In genomic region chr18:46712406-46712805, GRCh38 we compare ENCODE assay signal across 14 cellular contexts. TPM values are rescaled to one million over a fixed set of nuclear protein-coding genes. Genes with fewer than 3 reads are reported as not detected.
A peak's percentile ranks its signal among the peaks of the same experiment; 100 is the strongest.
DNase-seq lines count a peak whose midpoint lies in the region; ATAC-seq and TF ChIP-seq lines count a peak whose summit lies in the region.
"Had no signal": no experiment of that assay in that cellular context is flagged by ENCODE, and none has a peak within 500 bp of the region (broad histone marks: within the 10 kb centered on the region; RNA-seq: fewer than 3 reads in every experiment).

No MANE protein-coding gene starts in this region.

- H3K9ac ChIP-seq in skeletal muscle tissue (ENCODE audit: low read depth in 1 of 3, low read length in 3 of 3): peak overlapping the region; percentile 75 to 87 (median 87)

- CTCF ChIA-PET in Panc1 (lab: Charles Lee): no interaction called here

- in situ Hi-C loops in Panc1 (cut with HindIII; ENCODE audit: low pct_unique_long_range_greater_than_20kb, low sequenced_read_pairs): no loop called here

- peak; percentile 2 for DNase-seq in NCI-H446 treated with DMSO at 0.1 percent for 48 hours (lab: John Stamatoyannopoulos, UW)
- DNase-seq in NCI-H446 (lab: John Stamatoyannopoulos, UW): no peak
- DNase-seq in Panc1 (ENCODE audit: low read depth, low spot score): no peak
- no peak for DNase-seq in right atrium auricular region (ENCODE audit: low spot score)
- DNase-seq in activated CD4-positive, CD25-positive, alpha-beta regulatory T cell (lab: John Stamatoyannopoulos, UW): no peak
- no peak for DNase-seq in cerebellum (ENCODE audit: low spot score)
- no peak for DNase-seq in middle frontal gyrus (ENCODE audit: extremely low spot score, low spot score)
- DNase-seq: activated CD4-positive, alpha-beta T cell treated with anti-CD3 and anti-CD28 coated beads for 4 hours; DND-41; lower lobe of right lung; NCI-H524 treated with DMSO at 0.1 percent for 48 hours had no signal

- no peaks in the 10 kb centered on the region for H3K9me3 ChIP-seq in Panc1 (ENCODE audit: control insufficient read depth, insufficient read depth, low read depth, low read length)
- no peaks in the 10 kb centered on the region for H3K9me3 ChIP-seq in right atrium auricular region
- H3K9me3 ChIP-seq in skeletal muscle tissue (ENCODE audit: control insufficient read depth in 3 of 3, low read length in 3 of 3): no peaks in the 10 kb centered on the region
- H3K9me3 ChIP-seq: esophagus muscularis mucosa, lower lobe of right lung had no signal

- no peaks in the 10 kb centered on the region for H3K27me3 ChIP-seq in Panc1 (ENCODE audit: control insufficient read depth, insufficient read depth, low read length)
- H3K27me3 ChIP-seq in right atrium auricular region: no peaks in the 10 kb centered on the region
- no peaks in the 10 kb centered on the region for H3K27me3 ChIP-seq in skeletal muscle tissue (ENCODE audit: control insufficient read depth in 3 of 3, insufficient read depth in 3 of 3, low read length in 3 of 3)
- H3K27me3 ChIP-seq: esophagus muscularis mucosa had no signal

- H3K4me3 ChIP-seq in Panc1 (ENCODE audit: low read depth in 2 of 2, low read length in 2 of 2) (no peak overlapping the region), right atrium auricular region (no peak overlapping the region), skeletal muscle tissue (ENCODE audit: low read length in 3 of 3) (peak overlapping the region in 1 of 3 donors; percentile 31)
- H3K4me3 ChIP-seq: esophagus muscularis mucosa, lower lobe of right lung had no signal

- BruUV-seq in Panc1 (replicated peaks; lab: Mats Ljungman, UMichigan): no TSS peak

- no peak for TF ChIP-seq CTCF in Panc1 (IDR thresholded peaks at IDR 0.05)
- TF ChIP-seq CTCF in right atrium auricular region (IDR thresholded peaks at IDR 0.05): no peak

- ATAC-seq in Panc1: peak; percentile 69
- ATAC-seq: lower lobe of right lung had no signal

- intact Hi-C loops in Panc1 (cut with micrococcal nuclease; ENCODE audit: unreplicated experiment): no loop called here

- no peak overlapping the region for H3K27ac ChIP-seq in Panc1 (ENCODE audit: low read length)
- H3K27ac ChIP-seq in right atrium auricular region: peak overlapping the region; percentile 67 to 76
- peak overlapping the region; percentile 99 for H3K27ac ChIP-seq in skeletal muscle tissue (ENCODE audit: low read depth, low read length)
- H3K27ac ChIP-seq: esophagus muscularis mucosa, lower lobe of right lung had no signal

- H3K4me1 ChIP-seq in Panc1 (ENCODE audit: control insufficient read depth, insufficient read depth, low read length): no peaks in the 10 kb centered on the region
- H3K4me1 ChIP-seq in right atrium auricular region: peaks cover 0 to 25% of the 10 kb centered on the region in 2 donors
- peaks cover 26 to 55% (median 44%) of the 10 kb centered on the region in 3 donors for H3K4me1 ChIP-seq in skeletal muscle tissue (ENCODE audit: control insufficient read depth in 3 of 3, insufficient read depth in 3 of 3, low read length in 3 of 3)
- H3K4me1 ChIP-seq: lower lobe of right lung had no signal

- POLR2A ChIA-PET in Panc1 (lab: Charles Lee): no interaction called here

- H3K36me3 ChIP-seq in Panc1 (ENCODE audit: control insufficient read depth, insufficient read depth, low read length) (no peaks in the 10 kb centered on the region), right atrium auricular region (no peaks in the 10 kb centered on the region), skeletal muscle tissue (ENCODE audit: control insufficient read depth in 3 of 3, insufficient read depth in 3 of 3, low read length in 3 of 3) (no peaks in the 10 kb centered on the region)
- H3K36me3 ChIP-seq: esophagus muscularis mucosa, lower lobe of right lung had no signal

RNA-seq across cellular contexts. Expression of gene ST8SIA5, which starts 44.4 kb away (rescaled TPM):
- total RNA-seq in Panc1 (2021; ENCODE audit: unreplicated experiment): 0.15 TPM
- polyA plus RNA-seq in Panc1 (2012; ENCODE audit: insufficient read length): 0.02 TPM
- total RNA-seq in right atrium auricular region: 1 to 10 TPM; 5.9 to 6.7 TPM
- 2.1 TPM for total RNA-seq in skeletal muscle tissue
- total RNA-seq in cerebellum: 9.4 TPM
- total RNA-seq: lower lobe of right lung, pulmonary artery endothelial cell had no signal

RNA-seq across cellular contexts. Expression of gene LOXHD1, which starts 55.4 kb away (rescaled TPM):
- total RNA-seq in Panc1 (2021; ENCODE audit: unreplicated experiment) (not detected), right atrium auricular region (under 1 TPM in 1 of 2 donors, not detected in 1; 0.11 TPM), skeletal muscle tissue (1.6 TPM), cerebellum (0.18 TPM)
- not detected for polyA plus RNA-seq in Panc1 (2012; ENCODE audit: insufficient read length)
- total RNA-seq: pulmonary artery endothelial cell had no signal
